ENCODE assay signal across 11 cellular contexts in the genomic region with DNA sequence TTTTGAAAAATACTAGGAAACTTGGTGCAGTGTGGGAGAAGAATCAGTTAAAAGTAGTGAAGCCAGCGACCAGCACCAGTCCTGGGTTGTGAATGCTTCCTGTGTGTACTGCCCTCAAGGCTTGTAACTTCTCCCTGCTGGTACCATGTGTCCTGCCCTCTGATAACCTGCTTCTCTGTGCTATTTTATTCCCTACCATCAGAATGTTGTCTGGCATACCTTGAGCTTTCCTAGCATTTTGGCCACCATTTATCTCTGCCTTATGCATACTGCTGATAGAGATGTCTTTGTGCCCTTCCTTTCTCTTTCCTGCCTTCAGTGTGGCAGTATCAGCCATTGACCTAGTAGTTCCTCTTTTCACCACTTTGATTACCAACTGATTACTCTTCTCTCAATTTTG. TPM values are rescaled to one million over a fixed set of nuclear protein-coding genes. Genes with fewer than 3 reads are reported as not detected.
DNase-seq lines count a peak whose midpoint lies in the region; ATAC-seq, FAIRE-seq and TF ChIP-seq lines count a peak whose summit lies in the region.
"Had no signal": no experiment of that assay in that cellular context is flagged by ENCODE, and none has a peak within 500 bp of the region (broad histone marks: within the 10 kb centered on the region; RNA-seq: fewer than 3 reads in every experiment).

No MANE protein-coding gene starts in this region.

- CTCF ChIA-PET in activated CD4-positive, alpha-beta memory T cell treated with anti-CD3 and anti-CD28 coated beads, Interleukin-2, amount 10 ng/mL, durations not matched to agents 7 days and 5 days (lab: Charles Lee): no interaction called here

- H3K27ac ChIP-seq in keratinocyte (ENCODE audit: control insufficient read depth, insufficient read depth, low read length) (peak overlapping the region; percentile 22), heart left ventricle (peak overlapping the region in 2 of 12 donors; percentile 7 to 97), WERI-Rb-1 (no peak overlapping the region)

- H3K4me3 Mint-ChIP-seq in activated CD4-positive, alpha-beta memory T cell treated with anti-CD3 and anti-CD28 coated beads, Interleukin-2, amount 10 ng/mL, durations not matched to agents 7 days and 5 days: peak overlapping the region; percentile 98

- no peak overlapping the region for H2AFZ ChIP-seq in keratinocyte (ENCODE audit: control insufficient read depth, low read length)

- DNase-seq in BE2C (no peak), HFF-Myc (ENCODE audit: extremely low read depth, low read depth) (no peak), keratinocyte (ENCODE audit: low read depth, low spot score) (no peak), NCI-H1694 treated with DMSO at 0.1 percent for 48 hours (lab: John Stamatoyannopoulos, UW) (no peak), NCI-H146 treated with DMSO at 0.1 percent for 48 hours (lab: John Stamatoyannopoulos, UW; ENCODE audit: unreplicated experiment) (no peak), heart left ventricle (no peak), WERI-Rb-1 (no peak)
- no peak for DNase-seq in activated CD4-positive, alpha-beta memory T cell treated with anti-CD3 and anti-CD28 coated beads, Interleukin-2, amount 10 ng/mL, durations not matched to agents 7 days and 5 days
- DNase-seq: activated effector memory CD4-positive, alpha-beta T cell treated with anti-CD3 and anti-CD28 coated beads, Interleukin-2, amount 50 U/mL, for 16 hours; NCI-H510A; stimulated activated CD4-positive, alpha-beta T cell treated with anti-CD3 and anti-CD28 coated beads, Interleukin-2, amount 100 ng/mL, for 48 hours had no signal

- no peaks in the 10 kb centered on the region for H3K9me3 Mint-ChIP-seq in activated CD4-positive, alpha-beta memory T cell treated with anti-CD3 and anti-CD28 coated beads, Interleukin-2, amount 10 ng/mL, durations not matched to agents 7 days and 5 days

- 29 to 71% (median 62%) methylated on average over 1 of the region's 1 CpG for WGBS in heart left ventricle, 4 donors

- no peaks in the 10 kb centered on the region for H3K27me3 ChIP-seq in BE2C
- H3K27me3 ChIP-seq in keratinocyte (ENCODE audit: control insufficient read depth, extremely low read depth, insufficient read depth, low read length): no peaks in the 10 kb centered on the region
- H3K27me3 ChIP-seq in heart left ventricle: no peaks in the 10 kb centered on the region
- H3K27me3 ChIP-seq in WERI-Rb-1 (ENCODE audit: insufficient read depth, low read depth, severe bottlenecking): no peaks in the 10 kb centered on the region

- no peaks in the 10 kb centered on the region for H4K20me1 ChIP-seq in keratinocyte (ENCODE audit: control insufficient read depth, extremely low read depth, insufficient read depth, low read length)

- TF ChIP-seq CTCF in BE2C (IDR thresholded peaks at IDR 0.05; ENCODE audit: low read depth, low read length) (no peak), HFF-Myc (IDR thresholded peaks at IDR 0.05; ENCODE audit: low read depth, low read length, missing control alignments) (no peak), keratinocyte (optimal IDR thresholded peaks at IDR 0.05 in 1 of 3, IDR thresholded peaks at IDR 0.05 in 1 of 3, conservative IDR thresholded peaks at IDR 0.05 in 1 of 3; ENCODE audit: extremely low read depth in 1 of 3, insufficient read depth in 2 of 3, low read length in 3 of 3) (no peak), heart left ventricle (IDR thresholded peaks at IDR 0.05) (no peak), WERI-Rb-1 (IDR thresholded peaks at IDR 0.05; ENCODE audit: low read depth, low read length) (no peak)

- no peak for FAIRE-seq in keratinocyte (lab: Jason Lieb, UNC)

- peaks cover 2% of the 10 kb centered on the region for H3K9me1 ChIP-seq in keratinocyte (ENCODE audit: control insufficient read depth, extremely low read depth, insufficient read depth, low read length)

- peak overlapping the region; percentile 96 for H3K27ac Mint-ChIP-seq in activated CD4-positive, alpha-beta memory T cell treated with anti-CD3 and anti-CD28 coated beads, Interleukin-2, amount 10 ng/mL, durations not matched to agents 7 days and 5 days

- intact Hi-C loops in heart left ventricle (cut with DNase I): loop anchor here in 9 of 10 donors (5.0 to 10.0 kb wide), 8 partner anchors 58 to 373 kb away; a partner anchor contains a TSS

- H3K4me1 ChIP-seq in BE2C: no peaks in the 10 kb centered on the region
- peaks cover 35% of the 10 kb centered on the region for H3K4me1 ChIP-seq in keratinocyte (ENCODE audit: control insufficient read depth, extremely low read depth, insufficient read depth, low read length)
- H3K4me1 ChIP-seq in heart left ventricle: peaks cover 0 to 60% (median 38%) of the 10 kb centered on the region in 12 donors

- H3K9me3 ChIP-seq in BE2C (no peaks in the 10 kb centered on the region), keratinocyte (ENCODE audit: control insufficient read depth, low read depth, low read length) (no peaks in the 10 kb centered on the region), heart left ventricle (no peaks in the 10 kb centered on the region), WERI-Rb-1 (ENCODE audit: severe bottlenecking) (no peaks in the 10 kb centered on the region)

- dilution Hi-C loops in keratinocyte (cut with MboI; ENCODE audit: extremely low pct_ligation_motif_present, low sequenced_read_pairs): no loop called here

- POLR2A ChIA-PET in activated CD4-positive, alpha-beta memory T cell treated with anti-CD3 and anti-CD28 coated beads, Interleukin-2, amount 10 ng/mL, durations not matched to agents 7 days and 5 days (lab: Charles Lee): no interaction called here

- H3K4me2 ChIP-seq in keratinocyte (ENCODE audit: control insufficient read depth, extremely low read depth, insufficient read depth, low read depth, low read length): peak overlapping the region; percentile 92

- H3K79me2 ChIP-seq in keratinocyte (ENCODE audit: control insufficient read depth, insufficient read depth, low read length): peaks cover 74% of the 10 kb centered on the region

- H3K4me3 ChIP-seq in BE2C (ENCODE audit: low read depth, low read length) (0 out of 2 replicates have a peak overlapping the region, but pooled peaks have one; percentile 14), HFF-Myc (replicated peaks; ENCODE audit: low read depth, low read length) (peak overlapping the region; percentile 70), keratinocyte (ENCODE audit: control insufficient read depth in 2 of 3, extremely low read depth in 1 of 3, insufficient read depth in 2 of 3, low read depth in 1 of 3, low read length in 3 of 3) (peak overlapping the region; percentile 62 to 97 (median 69)), heart left ventricle (peak overlapping the region in 4 of 12 donors; percentile 2 to 93 (median 83)), WERI-Rb-1 (ENCODE audit: low read depth, low read length) (no peak overlapping the region)

- H3K4me1 Mint-ChIP-seq in activated CD4-positive, alpha-beta memory T cell treated with anti-CD3 and anti-CD28 coated beads, Interleukin-2, amount 10 ng/mL, durations not matched to agents 7 days and 5 days: peaks cover 62% of the 10 kb centered on the region

- no peaks in the 10 kb centered on the region for H3K27me3 Mint-ChIP-seq in activated CD4-positive, alpha-beta memory T cell treated with anti-CD3 and anti-CD28 coated beads, Interleukin-2, amount 10 ng/mL, durations not matched to agents 7 days and 5 days

- H3K36me3 ChIP-seq in BE2C (no peaks in the 10 kb centered on the region; the same call in 1 of the 2 replicates), keratinocyte (ENCODE audit: control insufficient read depth in 2 of 2, extremely low read depth in 1 of 2, insufficient read depth in 2 of 2, low read length in 2 of 2) (peaks cover 0 to 4% of the 10 kb centered on the region in 2 experiments), heart left ventricle (peaks cover 0 to 43% (median 20%) of the 10 kb centered on the region in 9 donors), WERI-Rb-1 (peaks cover 27% of the 10 kb centered on the region)

- peak overlapping the region; percentile 97 for H3K9ac ChIP-seq in keratinocyte (ENCODE audit: control insufficient read depth, extremely low read depth, insufficient read depth, low read length)

- no peak for TF ChIP-seq POLR2A in heart left ventricle (IDR thresholded peaks at IDR 0.05)

- peaks cover 37% of the 10 kb centered on the region for H3K36me3 Mint-ChIP-seq in activated CD4-positive, alpha-beta memory T cell treated with anti-CD3 and anti-CD28 coated beads, Interleukin-2, amount 10 ng/mL, durations not matched to agents 7 days and 5 days (ENCODE audit: low read depth)

- no peak for ATAC-seq in heart left ventricle

RNA-seq across cellular contexts. Expression of a gene that starts 2.0 kb away (rescaled TPM):
- polyA plus RNA-seq in BE2C (2012; ENCODE audit: insufficient read depth, insufficient read length, low read depth): 18.3 TPM
- 10 to 100 TPM; 47.0 to 48.2 TPM for total RNA-seq in activated CD4-positive, alpha-beta memory T cell treated with anti-CD3 and anti-CD28 coated beads, Interleukin-2, amount 10 ng/mL, durations not matched to agents 7 days and 5 days
- 30.2 to 43.1 TPM (median 42.1 TPM) in 3 replicates for polyA plus RNA-seq in keratinocyte
- 38.6 TPM for polyA plus RNA-seq in keratinocyte (2011; ENCODE audit: low read depth)
- polyA plus RNA-seq in keratinocyte (2011; cell fraction: cytosol; rRNA removed): 25.8 and 48.7 TPM in 2 replicates
- polyA plus RNA-seq in keratinocyte (2011; cell fraction: nucleus; rRNA removed): 28.0 and 41.3 TPM in 2 replicates
- 34.0 and 36.2 TPM in 2 replicates for polyA plus RNA-seq in keratinocyte (2012; ENCODE audit: low replicate concordance)
- 20.5 to 52.0 TPM (median 30.8 TPM) in 3 replicates for polyA minus RNA-seq in keratinocyte
- polyA minus RNA-seq in keratinocyte (2011; cell fraction: cytosol; rRNA and poly(A)+ RNA removed): 32.8 TPM
- 16.0 and 32.3 TPM in 2 replicates for polyA minus RNA-seq in keratinocyte (2011; cell fraction: nucleus; rRNA and poly(A)+ RNA removed)
- total RNA-seq in heart left ventricle: 10 to 100 TPM; 19.8 to 37.2 (median 25.4) TPM
- 10 to 100 TPM; 11.1 to 31.2 TPM for polyA plus RNA-seq in heart left ventricle

RNA-seq across cellular contexts. Expression of a gene that starts 2.4 kb away (rescaled TPM):
- polyA plus RNA-seq in BE2C (2012; ENCODE audit: insufficient read depth, insufficient read length, low read depth): 9.2 TPM
- total RNA-seq in activated CD4-positive, alpha-beta memory T cell treated with anti-CD3 and anti-CD28 coated beads, Interleukin-2, amount 10 ng/mL, durations not matched to agents 7 days and 5 days: 10 to 100 TPM; 20.3 to 22.6 TPM
- 15.0 to 23.2 TPM (median 20.9 TPM) in 3 replicates for polyA plus RNA-seq in keratinocyte
- polyA plus RNA-seq in keratinocyte (2011; ENCODE audit: low read depth): 14.9 TPM
- 15.5 and 27.0 TPM in 2 replicates for polyA plus RNA-seq in keratinocyte (2011; cell fraction: cytosol; rRNA removed)
- polyA plus RNA-seq in keratinocyte (2011; cell fraction: nucleus; rRNA removed): 27.7 and 30.8 TPM in 2 replicates
- 14.9 and 17.7 TPM in 2 replicates for polyA plus RNA-seq in keratinocyte (2012; ENCODE audit: low replicate concordance)
- polyA minus RNA-seq in keratinocyte: 9.0 to 35.5 TPM (median 34.0 TPM) in 3 replicates
- polyA minus RNA-seq in keratinocyte (2011; cell fraction: cytosol; rRNA and poly(A)+ RNA removed): 22.1 TPM
- polyA minus RNA-seq in keratinocyte (2011; cell fraction: nucleus; rRNA and poly(A)+ RNA removed): 23.4 and 42.0 TPM in 2 replicates
- 10 to 100 TPM in 7 of 9 donors, 1 to 10 TPM in 2; 6.4 to 19.3 (median 12.5) TPM for total RNA-seq in heart left ventricle
- 1 to 10 TPM; 6.1 to 9.8 TPM for polyA plus RNA-seq in heart left ventricle

RNA-seq across cellular contexts. Expression of a gene that starts 58.3 kb away (rescaled TPM):
- not detected for polyA plus RNA-seq in BE2C (2012; ENCODE audit: insufficient read depth, insufficient read length, low read depth)
- total RNA-seq in activated CD4-positive, alpha-beta memory T cell treated with anti-CD3 and anti-CD28 coated beads, Interleukin-2, amount 10 ng/mL, durations not matched to agents 7 days and 5 days: not detected
- polyA plus RNA-seq in keratinocyte (25.6 to 94.6 TPM (median 27.5 TPM) in 3 replicates), heart left ventricle (1 to 10 TPM; 6.0 to 7.2 TPM)
- 47.7 TPM for polyA plus RNA-seq in keratinocyte (2011; ENCODE audit: low read depth)
- polyA plus RNA-seq in keratinocyte (2011; cell fraction: cytosol; rRNA removed): 39.0 and 45.2 TPM in 2 replicates
- 31.7 and 40.2 TPM in 2 replicates for polyA plus RNA-seq in keratinocyte (2011; cell fraction: nucleus; rRNA removed)
- polyA plus RNA-seq in keratinocyte (2012; ENCODE audit: low replicate concordance): 52.7 and 112 TPM in 2 replicates
- 5.8 to 38.9 TPM (median 9.7 TPM) in 3 replicates for polyA minus RNA-seq in keratinocyte
- 12.1 TPM for polyA minus RNA-seq in keratinocyte (2011; cell fraction: cytosol; rRNA and poly(A)+ RNA removed)
- polyA minus RNA-seq in keratinocyte (2011; cell fraction: nucleus; rRNA and poly(A)+ RNA removed): 11.0 and 11.4 TPM in 2 replicates
- total RNA-seq in heart left ventricle: 1 to 10 TPM in 4 of 9 donors, not detected in 5; 1.4 to 8.6 (median 2.3) TPM
